In the genomic region with DNA sequence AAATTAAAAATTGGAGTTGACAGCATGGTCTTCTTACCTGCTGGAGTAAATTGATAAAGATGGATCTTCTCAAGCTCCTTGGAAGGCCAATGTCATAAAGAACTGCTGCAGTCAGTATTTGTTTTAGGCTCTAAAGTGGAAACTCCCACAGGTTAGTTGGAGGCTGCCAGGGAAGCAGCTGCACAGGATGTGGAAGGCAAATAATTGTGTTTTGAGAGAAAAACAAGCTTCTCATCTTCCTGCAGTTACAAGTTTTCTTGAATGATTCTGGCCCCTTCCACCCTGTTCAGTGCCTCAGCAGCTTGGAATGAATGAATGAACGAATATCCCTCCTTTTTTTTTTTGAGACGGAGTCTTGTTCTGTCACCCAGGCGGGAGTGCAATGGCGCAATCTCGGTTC, we compare ENCODE assay signal across 26 cellular contexts.
"Had no signal": no experiment of that assay in that cellular context is flagged by ENCODE, and none has a peak within 500 bp of the region (broad histone marks: within the 10 kb centered on the region; RNA-seq: fewer than 3 reads in every experiment).

No MANE protein-coding gene starts in this region.

- H3K4me3 ChIP-seq: adrenal gland, SJSA1 had no signal

- DNase-seq: activated CD4-positive, alpha-beta T cell treated with anti-CD3 and anti-CD28 coated beads for 4 hours; activated CD4-positive, alpha-beta T cell treated with anti-CD3 and anti-CD28 coated beads, Interleukin-2, amount 50 U/mL, for 4 hours; activated CD8-positive, alpha-beta memory T cell treated with anti-CD3 and anti-CD28 coated beads, Interleukin-2, amount 50 U/mL, for 48 hours; activated CD8-positive, alpha-beta T cell treated with anti-CD3 and anti-CD28 coated beads, Interleukin-2, amount 10 ng/mL, durations not matched to agents 7 days and 5 days; activated naive CD4-positive, alpha-beta T cell treated with anti-CD3 and anti-CD28 coated beads, Interleukin-2, amount 50 U/mL, for 16 hours; activated naive CD8-positive, alpha-beta T cell treated with anti-CD3 and anti-CD28 coated beads, Interleukin-2, amount 10 ng/mL, durations not matched to agents 7 days and 5 days; activated T-cell treated with anti-CD3 and anti-CD28 coated beads, Interleukin-2, amount 50 U/mL, for 1 hour; adrenal gland; anterior cingulate cortex; caudate nucleus; MM.1S; NCI-H1105 treated with DMSO at 0.1 percent for 48 hours; NCI-H1436 treated with DMSO at 0.1 percent for 48 hours; NCI-H187; NCI-H2081; NCI-H510A treated with DMSO at 0.1 percent for 48 hours; NCI-H774; NK-92 treated with Interleukin-12 subunit alpha and Interleukin-12 subunit beta, amount 100 ng/mL, for 24 hours; OCI-M1; RPMI8226; SW 1271 had no signal

- ATAC-seq: activated CD4-positive, CD25-positive, alpha-beta regulatory T cell treated with anti-CD3 and anti-CD28 coated beads, Interleukin-2, amount 50 U/mL, for 24 hours; activated CD8-positive, alpha-beta T cell treated with anti-CD3 and anti-CD28 coated beads, Interleukin-2, amount 10 ng/mL, durations not matched to agents 7 days and 5 days; Panc1; Right ventricle myocardium inferior; SK-N-SH treated with all-trans-retinoic acid at 6 μM for 48 hours had no signal
